ENCODE assay signal across 8 cellular contexts in genomic region chr9:137201205-137201868, GRCh38. TPM values are rescaled to one million over a fixed set of nuclear protein-coding genes. Genes with fewer than 3 reads are reported as not detected.
DNase-seq lines count a peak whose midpoint lies in the region; ATAC-seq and TF ChIP-seq lines count a peak whose summit lies in the region.

No MANE protein-coding gene starts in this region.

- CTCF ChIA-PET in Panc1 (lab: Charles Lee), result interaction anchor here (1.1 kb wide), 1 partner anchor 35 kb away, joined by 8 read pairs; no protein-coding TSS in a partner anchor

- H3K4me1 ChIP-seq in Panc1 (ENCODE audit: control insufficient read depth, insufficient read depth, low read length), result peaks cover 32% of the 10 kb centered on the region
- peaks cover 49% of the 10 kb centered on the region for H3K4me1 ChIP-seq in prostate gland (replicated peaks)

- H3K9me3 ChIP-seq in Panc1 (ENCODE audit: control insufficient read depth, insufficient read depth, low read depth, low read length), result no peaks in the 10 kb centered on the region
- H3K9me3 ChIP-seq in prostate gland, result no peaks in the 10 kb centered on the region

- 19% methylated on average over 23 of the region's 23 CpGs for WGBS in prostate gland

- TF ChIP-seq CTCF in Panc1 (IDR thresholded peaks at IDR 0.05), result no peak
- no peak for TF ChIP-seq CTCF in epithelial cell of proximal tubule (conservative IDR thresholded peaks at IDR 0.05; ENCODE audit: low read depth, low read length)
- no peak for TF ChIP-seq CTCF in prostate gland (IDR thresholded peaks at IDR 0.05)
- no peak for TF ChIP-seq CTCF in GM13976 (IDR thresholded peaks at IDR 0.05; ENCODE audit: borderline replicate concordance, control extremely low read depth, extremely low read depth, insufficient read depth, missing control alignments)

- in situ Hi-C loops in Panc1 (cut with HindIII; ENCODE audit: low pct_unique_long_range_greater_than_20kb, low sequenced_read_pairs) (no loop called here), GM13976 (cut with MboI; ENCODE audit: low sequenced_read_pairs, unreplicated experiment) (no loop called here)

- intact Hi-C loops in Panc1 (cut with micrococcal nuclease; ENCODE audit: unreplicated experiment), result no loop called here
- intact Hi-C loops in prostate gland (cut with DNase I), result no loop called here

- ATAC-seq in Panc1, result peak; percentile 4

- H3K27me3 ChIP-seq in Panc1 (ENCODE audit: control insufficient read depth, insufficient read depth, low read length), result no peaks in the 10 kb centered on the region
- no peaks in the 10 kb centered on the region for H3K27me3 ChIP-seq in prostate gland (replicated peaks; ENCODE audit: insufficient read depth)

- H3K4me3 ChIP-seq in Panc1 (ENCODE audit: low read depth in 2 of 2, low read length in 2 of 2) (peak overlapping the region; percentile 60 to 63), epithelial cell of proximal tubule (ENCODE audit: low read depth, low read length) (peak overlapping the region; percentile 65), prostate gland (peak overlapping the region; percentile 56 to 61)

- POLR2A ChIA-PET in Panc1 (lab: Charles Lee), result interaction anchor here (0.5 to 0.8 kb wide), 2 partner anchors 11 to 87 kb away, joined by 4 read pairs; partner anchors contain the start of gene DPP7

- H3K27ac ChIP-seq in Panc1 (ENCODE audit: low read length) (peak overlapping the region; percentile 65), prostate gland (peak overlapping the region; percentile 71 to 72)

- peaks cover 2% of the 10 kb centered on the region; the same call in 1 of the 2 replicates for H3K36me3 ChIP-seq in Panc1 (ENCODE audit: control insufficient read depth, insufficient read depth, low read length)
- H3K36me3 ChIP-seq in prostate gland, result no peaks in the 10 kb centered on the region

- no peak for TF ChIP-seq POLR2A in prostate gland (IDR thresholded peaks at IDR 0.05)

- BruUV-seq in Panc1 (replicated peaks; lab: Mats Ljungman, UMichigan), result no TSS peak

- DNase-seq in ELF-1 (ENCODE audit: low read depth, low spot score), result peak; percentile 50
- DNase-seq in Panc1 (ENCODE audit: low read depth, low spot score), result no peak
- no peak for DNase-seq in epithelial cell of proximal tubule (ENCODE audit: low read depth)
- no peak for DNase-seq in prostate gland (ENCODE audit: low spot score)
- no peak for DNase-seq in AG08396 (ENCODE audit: low spot score)
- DNase-seq in GM13976 (ENCODE audit: low spot score), result no peak
- no peak for DNase-seq in stimulated activated CD4-positive, alpha-beta T cell treated with anti-CD3 and anti-CD28 coated beads, Interleukin-4, amount 100 ng/mL, for 1 hour
- no peak for DNase-seq in D341Med (ENCODE audit: low spot score)

RNA-seq across cellular contexts. Expression of gene TPRN, which starts 0.8 kb away (rescaled TPM):
- total RNA-seq in Panc1 (2021; ENCODE audit: unreplicated experiment) (21.7 TPM), epithelial cell of proximal tubule (10.5 and 13.5 TPM in 2 replicates), prostate gland (10 to 100 TPM; 26.1 to 30.4 TPM)
- polyA plus RNA-seq in Panc1 (2012; ENCODE audit: insufficient read length), result 16.1 TPM

RNA-seq across cellular contexts. Expression of gene TMEM203, which starts 4.1 kb away (rescaled TPM):
- total RNA-seq in Panc1 (2021; ENCODE audit: unreplicated experiment) (25.4 TPM), epithelial cell of proximal tubule (39.4 and 44.9 TPM in 2 replicates), prostate gland (10 to 100 TPM; 35.3 to 47.8 TPM)
- polyA plus RNA-seq in Panc1 (2012; ENCODE audit: insufficient read length), result 24.8 TPM

RNA-seq across cellular contexts. Expression of gene NDOR1, which starts 4.2 kb away (rescaled TPM):
- total RNA-seq in Panc1 (2021; ENCODE audit: unreplicated experiment) (15.6 TPM), epithelial cell of proximal tubule (22.0 and 26.9 TPM in 2 replicates), prostate gland (10 to 100 TPM; 18.5 to 31.9 TPM)
- 13.7 TPM for polyA plus RNA-seq in Panc1 (2012; ENCODE audit: insufficient read length)

RNA-seq across cellular contexts. Expression of gene SSNA1, which starts 12.9 kb away (rescaled TPM):
- 86.9 TPM for total RNA-seq in Panc1 (2021; ENCODE audit: unreplicated experiment)
- 159 TPM for polyA plus RNA-seq in Panc1 (2012; ENCODE audit: insufficient read length)
- total RNA-seq in epithelial cell of proximal tubule, result 139 and 185 TPM in 2 replicates
- total RNA-seq in prostate gland, result 100 to 1,000 TPM; 114 to 124 TPM

RNA-seq across cellular contexts. Expression of gene ANAPC2, which starts 13.0 kb away (rescaled TPM):
- total RNA-seq in Panc1 (2021; ENCODE audit: unreplicated experiment) (46.0 TPM), epithelial cell of proximal tubule (16.7 TPM in 2 replicates), prostate gland (10 to 100 TPM; 32.5 to 64.5 TPM)
- 48.2 TPM for polyA plus RNA-seq in Panc1 (2012; ENCODE audit: insufficient read length)
